In the genomic region with DNA sequence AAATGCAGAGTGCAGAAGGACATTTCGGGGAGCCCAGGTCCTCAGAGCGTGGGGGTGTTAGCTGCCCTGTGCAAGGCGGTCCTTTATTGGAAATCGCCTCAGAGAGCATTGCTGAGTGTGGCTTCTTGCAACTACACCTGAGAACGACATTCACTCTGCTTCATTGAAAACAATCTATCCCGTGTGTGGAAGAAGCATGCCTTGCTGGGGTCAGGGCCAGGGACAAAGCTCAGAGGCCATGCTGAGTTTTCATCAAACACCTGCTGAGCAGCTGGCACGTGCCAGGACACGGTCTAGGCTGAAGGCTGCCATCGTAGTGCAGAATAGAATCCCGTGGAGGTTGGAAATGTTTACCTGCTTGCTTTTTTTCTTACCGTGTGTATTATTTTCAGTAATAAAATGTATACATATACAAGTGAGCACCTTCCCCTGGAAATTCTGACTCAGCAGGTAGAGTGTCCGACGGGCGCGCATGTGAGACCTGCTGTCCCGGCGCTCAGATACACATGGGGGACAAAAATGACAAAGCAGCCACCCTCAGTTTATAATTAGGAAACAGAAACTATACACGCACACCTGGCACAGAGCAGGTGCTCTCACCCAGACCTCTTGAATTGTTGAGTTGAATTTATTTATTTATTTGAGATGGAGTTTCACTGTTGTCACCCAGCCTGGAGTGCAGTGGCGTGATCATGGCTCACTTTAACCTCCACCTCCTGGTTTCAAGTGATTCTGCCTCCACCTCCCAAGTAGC, we compare ENCODE assay signal across 8 cellular contexts.
DNase-seq lines count a peak whose midpoint lies in the region; ATAC-seq and TF ChIP-seq lines count a peak whose summit lies in the region.
"Had no signal": no experiment of that assay in that cellular context is flagged by ENCODE, and none has a peak within 500 bp of the region (broad histone marks: within the 10 kb centered on the region; RNA-seq: fewer than 3 reads in every experiment).

No MANE protein-coding gene starts in this region.

- H3K27ac Mint-ChIP-seq in naive B cell: peak overlapping the region; percentile 80 to 98 (median 96)

- no peaks in the 10 kb centered on the region for H3K36me3 ChIP-seq in BE2C
- H3K36me3 ChIP-seq: neutrophil had no signal

- H3K4me3 ChIP-seq in BE2C (ENCODE audit: low read depth, low read length): no peak overlapping the region

- H3K4me1 Mint-ChIP-seq in naive B cell: peaks cover 81 to 100% (median 93%) of the 10 kb centered on the region in 3 donors

- H3K27me3 ChIP-seq in BE2C: no peaks in the 10 kb centered on the region
- H3K27me3 ChIP-seq: neutrophil had no signal

- TF ChIP-seq CTCF in BE2C (IDR thresholded peaks at IDR 0.05; ENCODE audit: low read depth, low read length): no peak

- H3K36me3 Mint-ChIP-seq in naive B cell: no peaks in the 10 kb centered on the region

- H3K4me1 ChIP-seq in BE2C: no peaks in the 10 kb centered on the region

- peak overlapping the region; percentile 54 to 90 (median 78) for H3K4me3 Mint-ChIP-seq in naive B cell

- H3K27me3 Mint-ChIP-seq in naive B cell: no peaks in the 10 kb centered on the region

- no peaks in the 10 kb centered on the region for H3K9me3 Mint-ChIP-seq in naive B cell

- ATAC-seq in GM18909 (IDR thresholded peaks at IDR 0.05; ENCODE audit: poor library complexity, unreplicated experiment): peak; percentile 29
- peak; percentile 33 for ATAC-seq in HG02642 (IDR thresholded peaks at IDR 0.05; ENCODE audit: poor library complexity, unreplicated experiment)
- ATAC-seq in naive B cell (ENCODE audit: low read depth in 2 of 2): peak; percentile 29 to 30

- DNase-seq in NCI-H1105 (lab: John Stamatoyannopoulos, UW): peak; percentile 87
- DNase-seq in naive B cell: peak; percentile 49
- DNase-seq in foreskin melanocyte: no peak
- no peak for DNase-seq in BE2C
- DNase-seq in HT-29 (ENCODE audit: low spot score): no peak

- no peaks in the 10 kb centered on the region for H3K9me3 ChIP-seq in BE2C
- H3K9me3 ChIP-seq: neutrophil had no signal

Comparison
In these comparisons a context has a peak if more than half of its experiments do, and no peak if none do; other contexts are left out.
1. DNase-seq: peak in NCI-H1105 (single experiment) and naive B cell (single experiment); none in foreskin melanocyte (single experiment), BE2C (single experiment) and HT-29 (single experiment).
2. Peak in every context shown above with its lines, with median percentiles within 50 percentile points of each other: ATAC-seq.